13 cellular contexts compared by ENCODE assay signal in the genomic region with DNA sequence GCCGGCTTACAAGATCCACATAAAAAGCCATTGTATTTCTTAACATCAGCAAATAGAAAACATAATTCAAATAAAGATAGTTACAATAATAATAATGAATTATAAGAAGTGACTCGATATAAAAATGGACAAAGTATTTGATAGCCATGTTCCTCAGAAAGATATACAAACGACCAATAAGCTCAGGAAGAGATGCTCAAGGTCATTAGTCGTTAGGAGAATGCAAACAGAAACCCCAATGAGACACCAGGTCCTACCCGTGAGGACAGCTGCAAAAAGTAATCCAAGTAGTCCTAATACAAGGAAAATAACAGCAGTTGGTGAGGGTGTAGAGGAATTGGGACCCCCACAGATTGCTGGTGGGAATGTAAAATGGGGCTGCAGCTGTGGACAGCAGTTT. TPM values are rescaled to one million over a fixed set of nuclear protein-coding genes. Genes with fewer than 3 reads are reported as not detected.
DNase-seq lines count a peak whose midpoint lies in the region; ATAC-seq and TF ChIP-seq lines count a peak whose summit lies in the region.
"Had no signal": no experiment of that assay in that cellular context is flagged by ENCODE, and none has a peak within 500 bp of the region (broad histone marks: within the 10 kb centered on the region; RNA-seq: fewer than 3 reads in every experiment).

No MANE protein-coding gene starts in this region.

- H2AFZ ChIP-seq in mesenchymal stem cell (ENCODE audit: low read depth, low read length) (no peak overlapping the region), neuronal stem cell (ENCODE audit: low read length) (no peak overlapping the region)

- H3K18ac ChIP-seq in mesenchymal stem cell (ENCODE audit: low read depth in 1 of 2, low read length in 2 of 2) (no peak overlapping the region), neuronal stem cell (ENCODE audit: low read length) (no peak overlapping the region)

- no peak overlapping the region for H2BK15ac ChIP-seq in mesenchymal stem cell (ENCODE audit: low read depth, poor library complexity, severe bottlenecking)
- H2BK15ac ChIP-seq in neuronal stem cell (ENCODE audit: low read length): no peak overlapping the region

- H3K9ac ChIP-seq in mesenchymal stem cell (ENCODE audit: low read length): no peak overlapping the region
- no peak overlapping the region for H3K9ac ChIP-seq in neuronal stem cell (ENCODE audit: low read depth, low read length, poor library complexity)

- H3K27me3 ChIP-seq in RWPE2 (ENCODE audit: insufficient read depth, poor library complexity, severe bottlenecking) (no peaks in the 10 kb centered on the region), mesenchymal stem cell (ENCODE audit: control insufficient read depth in 1 of 2, insufficient read depth in 1 of 2, low read length in 2 of 2) (peaks cover 24 to 65% of the 10 kb centered on the region in 2 experiments), neuronal stem cell (ENCODE audit: control insufficient read depth in 3 of 3, insufficient read depth in 3 of 3, low read depth in 1 of 3, low read length in 3 of 3) (no peaks in the 10 kb centered on the region)

- H3K9me3 Mint-ChIP-seq in activated T-cell treated with anti-CD3 and anti-CD28 coated beads, Interleukin-2, amount 50 U/mL, for 24 hours: no peaks in the 10 kb centered on the region
- no peaks in the 10 kb centered on the region for H3K9me3 Mint-ChIP-seq in activated T-cell treated with anti-CD3 and anti-CD28 coated beads, Interleukin-2, amount 50 U/mL, for 4 hours
- H3K9me3 Mint-ChIP-seq: CD4-positive, alpha-beta T cell had no signal

- no peak overlapping the region for H3K14ac ChIP-seq in mesenchymal stem cell (ENCODE audit: low read length in 2 of 2)
- H3K14ac ChIP-seq in neuronal stem cell (ENCODE audit: low read length): no peak overlapping the region

- H3K4ac ChIP-seq in mesenchymal stem cell (ENCODE audit: low read depth in 1 of 2, low read length in 2 of 2) (no peak overlapping the region), neuronal stem cell (ENCODE audit: low read length) (no peak overlapping the region)

- no peak overlapping the region for H4K8ac ChIP-seq in mesenchymal stem cell (ENCODE audit: low read length)
- no peak overlapping the region for H4K8ac ChIP-seq in neuronal stem cell (ENCODE audit: low read depth, low read length)

- DNase-seq in activated T-cell treated with anti-CD3 and anti-CD28 coated beads, Interleukin-2, amount 50 U/mL, for 24 hours: peak; percentile 1
- DNase-seq in activated T-cell treated with anti-CD3 and anti-CD28 coated beads, Interleukin-2, amount 50 U/mL, for 4 hours: no peak
- no peak for DNase-seq in RWPE2 (ENCODE audit: low spot score)
- peak; percentile 5 for DNase-seq in mesenchymal stem cell
- no peak for DNase-seq in activated naive CD4-positive, alpha-beta T cell treated with Interleukin-2 at 50 U/mL for 16 hours
- DNase-seq in neuronal stem cell (ENCODE audit: low spot score): no peak
- DNase-seq: C1 segment of cervical spinal cord; Calu3; CD4-positive, alpha-beta T cell; DMS 273 treated with DMSO at 0.1 percent for 48 hours had no signal

- H3K4me1 ChIP-seq in RWPE2 (ENCODE audit: insufficient read depth, poor library complexity, severe bottlenecking) (peaks cover 11% of the 10 kb centered on the region), mesenchymal stem cell (ENCODE audit: control insufficient read depth, insufficient read depth, low read depth, low read length) (peaks cover 2% of the 10 kb centered on the region), neuronal stem cell (ENCODE audit: control insufficient read depth in 2 of 2, insufficient read depth in 1 of 2, low read depth in 1 of 2, low read length in 2 of 2) (peaks cover 2 to 13% of the 10 kb centered on the region in 2 donors)

- H2BK120ac ChIP-seq in mesenchymal stem cell (ENCODE audit: low read depth, low read length) (no peak overlapping the region), neuronal stem cell (ENCODE audit: low read depth, low read length) (no peak overlapping the region)

- H2BK5ac ChIP-seq in mesenchymal stem cell (ENCODE audit: low read depth, low read length, poor library complexity, severe bottlenecking) (no peak overlapping the region), neuronal stem cell (ENCODE audit: low read length) (no peak overlapping the region)

- no peak overlapping the region for H3K4me2 ChIP-seq in mesenchymal stem cell (ENCODE audit: low read length, poor library complexity, severe bottlenecking)
- no peak overlapping the region for H3K4me2 ChIP-seq in neuronal stem cell (ENCODE audit: insufficient read depth, low read length, poor library complexity, severe bottlenecking)

- H3K23ac ChIP-seq in mesenchymal stem cell (ENCODE audit: low read length in 2 of 2) (no peak overlapping the region), neuronal stem cell (ENCODE audit: low read depth, low read length, poor library complexity) (no peak overlapping the region)

- no peak overlapping the region for H3K4me3 Mint-ChIP-seq in activated T-cell treated with anti-CD3 and anti-CD28 coated beads, Interleukin-2, amount 50 U/mL, for 24 hours
- no peak overlapping the region for H3K4me3 Mint-ChIP-seq in activated T-cell treated with anti-CD3 and anti-CD28 coated beads, Interleukin-2, amount 50 U/mL, for 4 hours
- H3K4me3 Mint-ChIP-seq: B cell; CD4-positive, alpha-beta T cell had no signal

- no peak for ATAC-seq in activated T-cell treated with anti-CD3 and anti-CD28 coated beads, Interleukin-2, amount 50 U/mL, for 4 hours
- no peak for ATAC-seq in RWPE2 (ENCODE audit: low read depth)
- no peak for ATAC-seq in HG02981 (IDR thresholded peaks at IDR 0.05; ENCODE audit: unreplicated experiment)
- ATAC-seq: HCT116 had no signal

- H3K4me3 ChIP-seq in RWPE2 (ENCODE audit: severe bottlenecking) (no peak overlapping the region), mesenchymal stem cell (ENCODE audit: insufficient read depth in 1 of 2, low read depth in 1 of 2, low read length in 2 of 2) (no peak overlapping the region), neuronal stem cell (ENCODE audit: low read length in 2 of 2) (no peak overlapping the region)

- no peak for TF ChIP-seq CTCF in RWPE2 (IDR thresholded peaks at IDR 0.05; ENCODE audit: poor library complexity, severe bottlenecking)

- no peaks in the 10 kb centered on the region for H3K36me3 ChIP-seq in RWPE2 (ENCODE audit: low read depth)
- no peaks in the 10 kb centered on the region for H3K36me3 ChIP-seq in mesenchymal stem cell (ENCODE audit: control insufficient read depth in 1 of 2, insufficient read depth in 2 of 2, low read depth in 1 of 2, low read length in 2 of 2)
- H3K36me3 ChIP-seq in neuronal stem cell (replicated peaks in 1 of 2; ENCODE audit: control insufficient read depth in 2 of 2, insufficient read depth in 2 of 2, low read length in 2 of 2): no peaks in the 10 kb centered on the region

- H3K27me3 Mint-ChIP-seq in activated T-cell treated with anti-CD3 and anti-CD28 coated beads, Interleukin-2, amount 50 U/mL, for 24 hours: peaks cover 5% of the 10 kb centered on the region
- peaks cover 11% of the 10 kb centered on the region for H3K27me3 Mint-ChIP-seq in activated T-cell treated with anti-CD3 and anti-CD28 coated beads, Interleukin-2, amount 50 U/mL, for 4 hours (ENCODE audit: low read depth)

- H3K9me3 ChIP-seq in RWPE2 (ENCODE audit: severe bottlenecking) (no peaks in the 10 kb centered on the region), mesenchymal stem cell (ENCODE audit: control insufficient read depth, low read length) (no peaks in the 10 kb centered on the region), neuronal stem cell (replicated peaks in 1 of 2; ENCODE audit: control insufficient read depth in 2 of 2, insufficient read depth in 1 of 2, low read depth in 1 of 2, low read length in 2 of 2) (peaks cover 0 to 4% of the 10 kb centered on the region in 2 donors)

- peak overlapping the region; percentile 85 for H3K27ac ChIP-seq in RWPE2 (ENCODE audit: poor library complexity, severe bottlenecking)
- H3K27ac ChIP-seq in mesenchymal stem cell (ENCODE audit: low read length, poor library complexity, severe bottlenecking): no peak overlapping the region
- no peak overlapping the region for H3K27ac ChIP-seq in neuronal stem cell (replicated peaks; ENCODE audit: low read length)

- H3K36me3 Mint-ChIP-seq in activated T-cell treated with anti-CD3 and anti-CD28 coated beads, Interleukin-2, amount 50 U/mL, for 24 hours (ENCODE audit: low read depth): no peaks in the 10 kb centered on the region
- H3K36me3 Mint-ChIP-seq in activated T-cell treated with anti-CD3 and anti-CD28 coated beads, Interleukin-2, amount 50 U/mL, for 4 hours (ENCODE audit: insufficient read depth): no peaks in the 10 kb centered on the region

- no peak overlapping the region for H2AK5ac ChIP-seq in mesenchymal stem cell (ENCODE audit: low read length, severe bottlenecking)
- no peak overlapping the region for H2AK5ac ChIP-seq in neuronal stem cell (ENCODE audit: low read depth, low read length)

- no peaks in the 10 kb centered on the region for H3K4me1 Mint-ChIP-seq in activated T-cell treated with anti-CD3 and anti-CD28 coated beads, Interleukin-2, amount 50 U/mL, for 24 hours (ENCODE audit: low read depth)
- no peaks in the 10 kb centered on the region for H3K4me1 Mint-ChIP-seq in activated T-cell treated with anti-CD3 and anti-CD28 coated beads, Interleukin-2, amount 50 U/mL, for 4 hours (ENCODE audit: low read depth)
- H3K4me1 Mint-ChIP-seq: B cell had no signal

- no peaks in the 10 kb centered on the region for H3K79me1 ChIP-seq in mesenchymal stem cell (replicated peaks; ENCODE audit: low read length, poor library complexity, severe bottlenecking)
- H3K79me1 ChIP-seq in neuronal stem cell (ENCODE audit: low read depth, low read length): no peaks in the 10 kb centered on the region

- H2BK12ac ChIP-seq in mesenchymal stem cell (ENCODE audit: low read length in 2 of 2): no peak overlapping the region
- H2BK12ac ChIP-seq in neuronal stem cell (ENCODE audit: low read length): no peak overlapping the region

- WGBS in mesenchymal stem cell: 93% methylated on average over 4 of the region's 5 CpGs
- WGBS in neuronal stem cell (ENCODE audit: extremely low coverage in 2 of 2, insufficient read length in 2 of 2, insufficient replicate concordance in 1 of 2), 2 donors: no CpG with 5 or more reads among the region's 5 CpGs

- no peak overlapping the region for H4K91ac ChIP-seq in mesenchymal stem cell (ENCODE audit: low read length)
- H4K91ac ChIP-seq in neuronal stem cell (ENCODE audit: low read depth, low read length, poor library complexity): no peak overlapping the region

- H3K27ac Mint-ChIP-seq in activated T-cell treated with anti-CD3 and anti-CD28 coated beads, Interleukin-2, amount 50 U/mL, for 24 hours: no peak overlapping the region
- H3K27ac Mint-ChIP-seq: B cell; CD4-positive, alpha-beta T cell had no signal

RNA-seq across cellular contexts. Expression of gene INPP5A, which starts 54.2 kb away (rescaled TPM):
- 1 to 10 TPM; 5.8 to 8.8 (median 6.9) TPM for total RNA-seq in activated T-cell treated with anti-CD3 and anti-CD28 coated beads, Interleukin-2, amount 50 U/mL, for 4 hours
- 31.4 TPM for polyA plus RNA-seq in mesenchymal stem cell (2013, experiment 1 of 2)
- 32.2 TPM for polyA plus RNA-seq in mesenchymal stem cell (2013, experiment 2 of 2)
- polyA plus RNA-seq in neuronal stem cell (2013, experiment 1 of 2): 13.4 TPM
- polyA plus RNA-seq in neuronal stem cell (2013, experiment 2 of 2): 13.7 TPM

Comparison
In these comparisons a context has a peak if more than half of its experiments do, and no peak if none do; other contexts are left out.
1. DNase-seq: peak in activated T-cell treated with anti-CD3 and anti-CD28 coated beads, Interleukin-2, amount 50 U/mL, for 24 hours (single experiment) and mesenchymal stem cell (single experiment); none in activated T-cell treated with anti-CD3 and anti-CD28 coated beads, Interleukin-2, amount 50 U/mL, for 4 hours (single experiment), RWPE2 (single experiment), activated naive CD4-positive, alpha-beta T cell treated with Interleukin-2 at 50 U/mL for 16 hours (single experiment) and neuronal stem cell (single experiment).